ENCODE assay signal across 1 cellular context in the genomic region with DNA sequence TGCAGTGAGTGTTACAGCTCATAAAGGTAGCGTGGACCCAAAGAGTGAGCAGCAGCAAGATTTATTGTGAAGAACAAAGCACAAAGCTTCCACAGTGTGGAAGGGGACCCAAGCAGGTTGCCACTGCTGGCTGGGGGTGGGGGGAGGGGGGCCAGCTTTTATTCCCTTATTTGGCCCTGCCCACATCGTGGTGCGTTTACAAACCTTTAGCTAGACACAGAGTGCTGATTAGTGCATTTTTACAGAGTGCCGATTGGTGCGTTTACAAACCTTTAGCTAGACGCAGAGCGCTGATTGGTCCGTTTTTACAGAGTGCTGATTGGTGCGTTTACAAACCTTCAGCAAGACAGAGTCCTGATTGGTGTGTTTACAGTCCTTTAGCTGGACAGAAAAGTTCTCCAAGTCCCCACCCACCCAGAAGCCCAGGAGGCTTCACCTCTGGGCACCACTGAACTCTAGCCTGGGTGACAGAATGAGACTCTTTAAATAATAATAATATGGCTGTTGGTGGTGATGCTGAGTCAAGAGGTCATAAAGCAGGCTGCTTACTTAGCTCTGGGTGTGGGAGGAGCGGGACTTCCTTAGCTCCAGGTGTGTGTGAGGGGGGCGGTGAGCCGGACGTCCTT.
A peak's percentile ranks its signal among the peaks of the same experiment; 100 is the strongest.
TF ChIP-seq lines count a peak whose summit lies in the region.

No MANE protein-coding gene starts in this region.

TF ChIP-seq in H1, 55 proteins besides CTCF, POLR2A, EP300 and RAD21:
- peak; percentile 39; the same call in 1 of the 2 replicates for TF ChIP-seq MAFK (IDR thresholded peaks at IDR 0.05; ENCODE audit: low read depth, low read length)
- TF ChIP-seq SP1 (IDR thresholded peaks at IDR 0.05; ENCODE audit: low read depth, low read length): peak; percentile 61; the same call in 1 of the 2 replicates
